In the genomic region with DNA sequence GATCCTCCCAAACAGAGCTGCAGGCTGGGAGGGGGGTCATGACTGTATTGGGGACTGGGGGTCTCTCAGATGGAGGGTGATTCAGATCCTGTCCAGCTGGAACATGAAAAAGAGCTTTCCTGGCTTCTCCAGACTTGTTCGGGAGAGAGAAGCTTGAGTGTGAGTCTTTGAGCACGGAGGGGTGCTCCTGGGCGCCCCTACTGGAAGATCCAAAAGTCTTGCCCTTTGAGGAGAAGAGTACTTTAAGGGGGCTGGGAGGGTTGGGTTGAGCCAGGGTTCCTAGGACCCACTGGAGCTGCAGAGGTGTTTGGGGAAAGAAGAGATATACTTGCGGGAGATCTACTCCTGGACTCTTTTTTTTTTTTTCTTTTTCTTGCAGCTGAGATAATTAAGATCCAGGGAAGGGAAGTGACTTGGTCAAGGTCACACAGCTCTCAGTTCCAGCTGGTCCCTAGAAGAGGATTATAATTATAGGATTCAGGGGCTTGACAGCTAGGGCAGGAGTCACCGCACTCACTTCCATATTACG, we compare ENCODE assay signal across 8 cellular contexts. TPM values are rescaled to one million over a fixed set of nuclear protein-coding genes. Genes with fewer than 3 reads are reported as not detected.
DNase-seq lines count a peak whose midpoint lies in the region; ATAC-seq and TF ChIP-seq lines count a peak whose summit lies in the region.

No MANE protein-coding gene starts in this region.

- no peaks in the 10 kb centered on the region for H3K27me3 ChIP-seq in fibroblast of lung (ENCODE audit: control insufficient read depth, insufficient read depth, low read length)

- peaks cover 63% of the 10 kb centered on the region for H3K4me1 ChIP-seq in fibroblast of lung (ENCODE audit: control insufficient read depth, extremely low read depth, insufficient read depth, low read length)

- ATAC-seq in activated CD8-positive, alpha-beta T cell treated with anti-CD3 and anti-CD28 coated beads, Interleukin-2, amount 10 ng/mL, durations not matched to agents 7 days and 5 days, result no peak
- no peak for ATAC-seq in GM18868 (IDR thresholded peaks at IDR 0.05; ENCODE audit: unreplicated experiment)

- peak overlapping the region; percentile 60 for H3K9ac ChIP-seq in fibroblast of lung (ENCODE audit: insufficient read depth, low read length)

- CTCF ChIA-PET in activated CD8-positive, alpha-beta T cell treated with anti-CD3 and anti-CD28 coated beads, Interleukin-2, amount 10 ng/mL, durations not matched to agents 7 days and 5 days (lab: Charles Lee), result interaction anchor here (0.7 to 7.3 kb wide), 18 partner anchors 9 to 119 kb away, joined by 3 to 61 read pairs (median 4); no protein-coding TSS in a partner anchor

- no peaks in the 10 kb centered on the region for H4K20me1 ChIP-seq in fibroblast of lung (ENCODE audit: control insufficient read depth, extremely low read depth, insufficient read depth, low read length)

- no peaks in the 10 kb centered on the region for H3K9me3 Mint-ChIP-seq in activated CD8-positive, alpha-beta T cell treated with anti-CD3 and anti-CD28 coated beads, Interleukin-2, amount 10 ng/mL, durations not matched to agents 7 days and 5 days (ENCODE audit: insufficient read depth)
- no peaks in the 10 kb centered on the region for H3K9me3 Mint-ChIP-seq in nephron progenitor cell

- peaks cover 41% of the 10 kb centered on the region for H3K36me3 Mint-ChIP-seq in activated CD8-positive, alpha-beta T cell treated with anti-CD3 and anti-CD28 coated beads, Interleukin-2, amount 10 ng/mL, durations not matched to agents 7 days and 5 days (ENCODE audit: low read depth)
- H3K36me3 Mint-ChIP-seq in nephron progenitor cell (ENCODE audit: low read depth), result no peaks in the 10 kb centered on the region

- H3K27ac Mint-ChIP-seq in activated CD8-positive, alpha-beta T cell treated with anti-CD3 and anti-CD28 coated beads, Interleukin-2, amount 10 ng/mL, durations not matched to agents 7 days and 5 days, result peak overlapping the region; percentile 87
- peak overlapping the region; percentile 99 for H3K27ac Mint-ChIP-seq in nephron progenitor cell

- H3K4me2 ChIP-seq in fibroblast of lung (ENCODE audit: extremely low read depth, insufficient read depth, low read length), result peak overlapping the region; percentile 84

- TF ChIP-seq CTCF in fibroblast of lung (conservative IDR thresholded peaks at IDR 0.05 in 1 of 2, IDR thresholded peaks at IDR 0.05 in 1 of 2; ENCODE audit: low read depth in 1 of 2, low read length in 2 of 2), result peak; percentile 68 to 73
- peak; percentile 43 for TF ChIP-seq CTCF in nephron progenitor cell (IDR thresholded peaks at IDR 0.05)

- H3K79me2 ChIP-seq in fibroblast of lung (ENCODE audit: control insufficient read depth, insufficient read depth, low read length), result peaks cover 41% of the 10 kb centered on the region

- H2AFZ ChIP-seq in fibroblast of lung (ENCODE audit: low read length), result peak overlapping the region; percentile 59

- peak overlapping the region; percentile 95 for H3K4me3 Mint-ChIP-seq in activated CD8-positive, alpha-beta T cell treated with anti-CD3 and anti-CD28 coated beads, Interleukin-2, amount 10 ng/mL, durations not matched to agents 7 days and 5 days
- peak overlapping the region; percentile 92 for H3K4me3 Mint-ChIP-seq in nephron progenitor cell

- no peaks in the 10 kb centered on the region for H3K27me3 Mint-ChIP-seq in activated CD8-positive, alpha-beta T cell treated with anti-CD3 and anti-CD28 coated beads, Interleukin-2, amount 10 ng/mL, durations not matched to agents 7 days and 5 days (ENCODE audit: low read depth)
- H3K27me3 Mint-ChIP-seq in nephron progenitor cell (ENCODE audit: low read depth, poor library complexity), result peaks cover 14% of the 10 kb centered on the region

- no peaks in the 10 kb centered on the region for H3K36me3 ChIP-seq in fibroblast of lung (ENCODE audit: control insufficient read depth, insufficient read depth, low read length)

- POLR2A ChIA-PET in activated CD8-positive, alpha-beta T cell treated with anti-CD3 and anti-CD28 coated beads, Interleukin-2, amount 10 ng/mL, durations not matched to agents 7 days and 5 days (lab: Charles Lee), result interaction anchor here (0.7 to 1.3 kb wide), 6 partner anchors 10 to 29 kb away, joined by 3 to 8 read pairs (median 4); no protein-coding TSS in a partner anchor

- peaks cover 61% of the 10 kb centered on the region for H3K4me1 Mint-ChIP-seq in activated CD8-positive, alpha-beta T cell treated with anti-CD3 and anti-CD28 coated beads, Interleukin-2, amount 10 ng/mL, durations not matched to agents 7 days and 5 days (ENCODE audit: low read depth)
- H3K4me1 Mint-ChIP-seq in nephron progenitor cell, result peaks cover 53% of the 10 kb centered on the region

- H3K9me3 ChIP-seq in fibroblast of lung (ENCODE audit: control insufficient read depth, insufficient read depth, low read depth, low read length), result no peaks in the 10 kb centered on the region

- peak overlapping the region; percentile 42 to 99 (median 52) for H3K4me3 ChIP-seq in fibroblast of lung (replicated peaks in 1 of 4; ENCODE audit: control extremely low read depth in 1 of 4, insufficient read depth in 1 of 4, low read depth in 3 of 4, low read length in 4 of 4)

- DNase-seq in NCI-H146 (lab: John Stamatoyannopoulos, UW) (peak; percentile 35), NCI-H146 treated with DMSO at 0.1 percent for 48 hours (lab: John Stamatoyannopoulos, UW; ENCODE audit: unreplicated experiment) (no peak), LoVo (ENCODE audit: low spot score) (peak; percentile 55), fibroblast of lung (ENCODE audit: low read depth in 2 of 2) (peak; percentile 65 to 71), nephron progenitor cell (peak; percentile 58), NCI-H1930 (lab: John Stamatoyannopoulos, UW) (no peak)
- DNase-seq in activated CD8-positive, alpha-beta T cell treated with anti-CD3 and anti-CD28 coated beads, Interleukin-2, amount 10 ng/mL, durations not matched to agents 7 days and 5 days, result peak; percentile 70

- peak overlapping the region; percentile 72 for H3K27ac ChIP-seq in fibroblast of lung (ENCODE audit: insufficient read depth, low read length)

RNA-seq across cellular contexts. Expression of a gene that starts 8.4 kb away (rescaled TPM):
- total RNA-seq in activated CD8-positive, alpha-beta T cell treated with anti-CD3 and anti-CD28 coated beads, Interleukin-2, amount 10 ng/mL, durations not matched to agents 7 days and 5 days, result 10 to 100 TPM; 61.1 to 63.2 TPM
- total RNA-seq in fibroblast of lung, result 7.8 and 10.5 TPM in 2 replicates
- polyA plus RNA-seq in fibroblast of lung, result 7.0 and 7.6 TPM in 2 replicates
- 27.6 and 29.8 TPM in 2 replicates for polyA plus RNA-seq in fibroblast of lung (2012)
- polyA minus RNA-seq in fibroblast of lung (ENCODE audit: low replicate concordance), result 39.2 and 44.6 TPM in 2 replicates

RNA-seq across cellular contexts. Expression of a gene that starts 29.7 kb away (rescaled TPM):
- 100 to 1,000 TPM; 103 to 110 TPM for total RNA-seq in activated CD8-positive, alpha-beta T cell treated with anti-CD3 and anti-CD28 coated beads, Interleukin-2, amount 10 ng/mL, durations not matched to agents 7 days and 5 days
- total RNA-seq in fibroblast of lung, result 1.3 and 4.5 TPM in 2 replicates
- 16.3 and 45.4 TPM in 2 replicates for polyA plus RNA-seq in fibroblast of lung
- polyA plus RNA-seq in fibroblast of lung (2012), result 9.1 and 27.8 TPM in 2 replicates
- polyA minus RNA-seq in fibroblast of lung (ENCODE audit: low replicate concordance), result 2.0 and 6.4 TPM in 2 replicates

RNA-seq across cellular contexts. Expression of a gene that starts 47.1 kb away (rescaled TPM):
- total RNA-seq in activated CD8-positive, alpha-beta T cell treated with anti-CD3 and anti-CD28 coated beads, Interleukin-2, amount 10 ng/mL, durations not matched to agents 7 days and 5 days, result under 1 TPM in 1 of 2 experiments, not detected in 1; 0.29 TPM
- total RNA-seq in fibroblast of lung, result 3.9 and 4.3 TPM in 2 replicates
- 0.16 and 0.99 TPM in 2 replicates for polyA plus RNA-seq in fibroblast of lung
- polyA plus RNA-seq in fibroblast of lung (2012), result 0.36 TPM in 1 of 2 replicates, not detected in the other
- polyA minus RNA-seq in fibroblast of lung (ENCODE audit: low replicate concordance), result 0.63 TPM in 1 of 2 replicates, not detected in the other

Comparison
In these comparisons a context has a peak if more than half of its experiments do, and no peak if none do; other contexts are left out.
1. DNase-seq: peak in NCI-H146 (single experiment), LoVo (single experiment), activated CD8-positive, alpha-beta T cell treated with anti-CD3 and anti-CD28 coated beads, Interleukin-2, amount 10 ng/mL, durations not matched to agents 7 days and 5 days (single experiment), fibroblast of lung (2 of 2) and nephron progenitor cell (single experiment); none in NCI-H146 treated with DMSO at 0.1 percent for 48 hours (single experiment) and NCI-H1930 (0 of 2).
2. RNA of a gene that starts 29.7 kb away (total RNA-seq): 103 to 110 TPM in activated CD8-positive, alpha-beta T cell treated with anti-CD3 and anti-CD28 coated beads, Interleukin-2, amount 10 ng/mL, durations not matched to agents 7 days and 5 days; 1.3 to 4.5 TPM in fibroblast of lung; every median in the first group is over 10 times any median in the second.